Comparison of ENCODE assay signal across 1 cellular context in the genomic region with DNA sequence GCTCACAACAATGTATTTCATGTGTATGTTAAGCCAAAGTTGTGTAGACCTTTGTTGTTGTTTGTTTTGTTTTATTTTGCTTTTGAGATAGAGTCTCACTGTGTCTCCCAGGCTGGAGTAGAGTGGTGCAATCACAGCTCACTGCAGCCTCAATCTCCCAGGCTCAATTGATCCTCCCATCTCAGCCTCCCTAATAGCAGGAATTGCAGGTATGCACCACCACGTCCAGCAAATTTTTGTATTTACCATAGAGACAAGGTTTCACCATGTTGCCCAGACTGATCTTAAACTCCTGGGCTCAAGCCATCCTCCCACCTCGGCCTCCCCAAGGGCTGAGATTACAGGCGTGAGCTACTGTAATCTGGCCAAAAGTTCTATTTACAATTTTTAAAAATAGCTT.
TF ChIP-seq lines count a peak whose summit lies in the region.

No MANE protein-coding gene starts in this region.

TF ChIP-seq in GM12878, 131 proteins besides CTCF, POLR2A, EP300 and RAD21:
- no peak for TF ChIP-seq KAT2A (conservative IDR thresholded peaks at IDR 0.05; ENCODE audit: control insufficient read depth, low read depth, low read length)
- TF ChIP-seq, protein P1, sequence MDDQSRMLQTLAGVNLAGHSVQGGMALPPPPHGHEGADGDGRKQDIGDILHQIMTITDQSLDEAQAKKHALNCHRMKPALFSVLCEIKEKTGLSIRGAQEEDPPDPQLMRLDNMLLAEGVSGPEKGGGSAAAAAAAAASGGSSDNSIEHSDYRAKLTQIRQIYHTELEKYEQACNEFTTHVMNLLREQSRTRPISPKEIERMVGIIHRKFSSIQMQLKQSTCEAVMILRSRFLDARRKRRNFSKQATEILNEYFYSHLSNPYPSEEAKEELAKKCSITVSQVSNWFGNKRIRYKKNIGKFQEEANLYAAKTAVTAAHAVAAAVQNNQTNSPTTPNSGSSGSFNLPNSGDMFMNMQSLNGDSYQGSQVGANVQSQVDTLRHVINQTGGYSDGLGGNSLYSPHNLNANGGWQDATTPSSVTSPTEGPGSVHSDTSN (IDR thresholded peaks at IDR 0.05; ENCODE audit: insufficient replicate concordance, low read depth, low read length), result no peak
TF ChIP-seq in GM12878: peak in this region for 0.
